ENCODE assay signal across 1 cellular context in genomic region chr6:119361209-119361608, GRCh38.
TF ChIP-seq lines count a peak whose summit lies in the region.

No MANE protein-coding gene starts in this region.

TF ChIP-seq in K562, 482 proteins besides CTCF, POLR2A, EP300 and RAD21 (continued from another document):
- TF ChIP-seq MNT (conservative IDR thresholded peaks at IDR 0.05) (no peak), TEAD2 (tag; IDR thresholded peaks at IDR 0.05) (no peak), ZBTB33 (CRISPR knock-in tag; IDR thresholded peaks at IDR 0.05) (no peak)
